14 cellular contexts compared by ENCODE assay signal in genomic region chr6:113558966-113559365, GRCh38.
DNase-seq lines count a peak whose midpoint lies in the region; ATAC-seq and TF ChIP-seq lines count a peak whose summit lies in the region.
"Had no signal": no experiment of that assay in that cellular context is flagged by ENCODE, and none has a peak within 500 bp of the region (broad histone marks: within the 10 kb centered on the region; RNA-seq: fewer than 3 reads in every experiment).

No MANE protein-coding gene starts in this region.

- no peaks in the 10 kb centered on the region for H3K27me3 ChIP-seq in thyroid gland

- H3K27ac Mint-ChIP-seq in activated CD4-positive, alpha-beta T cell treated with anti-CD3 and anti-CD28 coated beads for 36 hours = no peak overlapping the region
- H3K27ac Mint-ChIP-seq: dendritic cell treated with granulocyte-macrophage colony-stimulating factor and Interleukin-4, amounts not matched to agents 40 ng/mL and 50 ng/mL, for 4 days; natural killer cell; T-cell had no signal

- H3K36me3 ChIP-seq in thyroid gland = no peaks in the 10 kb centered on the region

- DNase-seq in ELR (ENCODE audit: low read depth) (peak; percentile 67), OCI-M1 (lab: John Stamatoyannopoulos, UW) (peak; percentile 25), epithelial cell of prostate (ENCODE audit: low read depth, low spot score) (no peak), non-pigmented ciliary epithelial cell (ENCODE audit: low read depth) (peak; percentile 81), NCI-H82 (lab: John Stamatoyannopoulos, UW) (no peak), RPMI8226 (no peak), thyroid gland (no peak)
- DNase-seq in activated CD4-positive, alpha-beta T cell treated with anti-CD3 and anti-CD28 coated beads for 36 hours = no peak
- DNase-seq: activated CD4-positive, alpha-beta T cell treated with anti-CD3 and anti-CD28 coated beads, Interleukin-2, amount 50 U/mL, for 48 hours; activated naive CD4-positive, alpha-beta T cell; natural killer cell; NCI-H1092; T-cell had no signal

- H3K36me3 Mint-ChIP-seq in activated CD4-positive, alpha-beta T cell treated with anti-CD3 and anti-CD28 coated beads for 36 hours (ENCODE audit: low read depth) = no peaks in the 10 kb centered on the region
- H3K36me3 Mint-ChIP-seq: natural killer cell, T-cell had no signal

- no peak for TF ChIP-seq CTCF in thyroid gland (IDR thresholded peaks at IDR 0.05)

- H3K4me1 ChIP-seq in thyroid gland = no peaks in the 10 kb centered on the region

- intact Hi-C loops in thyroid gland (cut with DNase I) = no loop called here
- intact Hi-C loops in activated CD4-positive, alpha-beta T cell treated with anti-CD3 and anti-CD28 coated beads for 36 hours (cut with DNase I, micrococcal nuclease) = no loop called here

- peaks cover 5% of the 10 kb centered on the region for H3K27me3 Mint-ChIP-seq in activated CD4-positive, alpha-beta T cell treated with anti-CD3 and anti-CD28 coated beads for 36 hours
- H3K27me3 Mint-ChIP-seq: dendritic cell treated with granulocyte-macrophage colony-stimulating factor and Interleukin-4, amounts not matched to agents 40 ng/mL and 50 ng/mL, for 4 days had no signal

- no peak overlapping the region for H3K4me3 Mint-ChIP-seq in activated CD4-positive, alpha-beta T cell treated with anti-CD3 and anti-CD28 coated beads for 36 hours
- H3K4me3 Mint-ChIP-seq: dendritic cell treated with granulocyte-macrophage colony-stimulating factor and Interleukin-4, amounts not matched to agents 40 ng/mL and 50 ng/mL, for 4 days; natural killer cell; T-cell had no signal

- H3K9me3 ChIP-seq in thyroid gland = no peaks in the 10 kb centered on the region

- CTCF ChIA-PET in activated CD4-positive, alpha-beta T cell treated with anti-CD3 and anti-CD28 coated beads for 36 hours (lab: Charles Lee) = no interaction called here

- no peak overlapping the region for H3K4me3 ChIP-seq in thyroid gland (replicated peaks in 1 of 3)

- H3K9me3 Mint-ChIP-seq in activated CD4-positive, alpha-beta T cell treated with anti-CD3 and anti-CD28 coated beads for 36 hours (ENCODE audit: low read depth) = no peaks in the 10 kb centered on the region
- H3K9me3 Mint-ChIP-seq: dendritic cell treated with granulocyte-macrophage colony-stimulating factor and Interleukin-4, amounts not matched to agents 40 ng/mL and 50 ng/mL, for 4 days; T-cell had no signal

- no peak for ATAC-seq in activated CD4-positive, alpha-beta T cell treated with anti-CD3 and anti-CD28 coated beads for 36 hours
- ATAC-seq: natural killer cell, T-cell had no signal

- no peak for TF ChIP-seq POLR2A in thyroid gland (IDR thresholded peaks at IDR 0.05)

- H3K4me1 Mint-ChIP-seq in activated CD4-positive, alpha-beta T cell treated with anti-CD3 and anti-CD28 coated beads for 36 hours = no peaks in the 10 kb centered on the region
- H3K4me1 Mint-ChIP-seq: natural killer cell, T-cell had no signal

- peak overlapping the region; percentile 10 for H3K27ac ChIP-seq in epithelial cell of prostate
- no peak overlapping the region for H3K27ac ChIP-seq in thyroid gland

- POLR2A ChIA-PET in activated CD4-positive, alpha-beta T cell treated with anti-CD3 and anti-CD28 coated beads for 36 hours (lab: Charles Lee) = no interaction called here

Comparison
In these comparisons a context has a peak if more than half of its experiments do, and no peak if none do; other contexts are left out.
1. DNase-seq: peak in ELR (single experiment), OCI-M1 (single experiment) and non-pigmented ciliary epithelial cell (single experiment); none in epithelial cell of prostate (single experiment), NCI-H82 (single experiment), RPMI8226 (single experiment), thyroid gland (0 of 2) and activated CD4-positive, alpha-beta T cell treated with anti-CD3 and anti-CD28 coated beads for 36 hours (single experiment).